In the genomic region with DNA sequence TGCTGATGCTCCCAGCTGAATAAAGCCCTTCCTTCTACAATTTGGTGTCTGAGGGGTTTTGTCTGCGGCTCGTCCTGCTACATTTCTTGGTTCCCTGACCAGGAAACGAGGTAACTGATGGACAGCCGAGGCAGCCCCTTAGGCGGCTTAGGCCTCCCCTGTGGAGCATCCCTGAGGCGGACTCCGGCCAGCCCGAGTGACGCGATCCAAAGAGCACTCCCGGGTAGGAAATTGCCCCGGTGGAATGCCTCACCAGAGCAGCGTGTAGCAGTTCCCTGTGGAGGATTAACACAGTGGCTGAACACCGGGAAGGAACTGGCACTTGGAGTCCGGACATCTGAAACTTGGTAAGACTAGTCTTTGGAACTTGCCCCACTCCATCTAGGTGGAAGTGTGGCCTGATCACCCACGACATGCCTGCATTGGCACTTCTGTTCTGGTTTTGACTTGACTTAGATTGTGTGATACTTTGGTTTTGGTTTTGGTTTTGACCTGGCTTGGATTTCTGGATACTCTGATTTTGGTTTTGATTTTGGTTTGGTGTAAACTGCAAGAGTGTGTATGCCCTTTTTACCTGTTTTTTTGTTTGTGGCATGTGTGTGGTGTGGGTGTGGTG, we compare ENCODE assay signal across 9 cellular contexts. TPM values are rescaled to one million over a fixed set of nuclear protein-coding genes. Genes with fewer than 3 reads are reported as not detected.
DNase-seq lines count a peak whose midpoint lies in the region; ATAC-seq and TF ChIP-seq lines count a peak whose summit lies in the region.
"Not testable (repeated sequence)": the region's sequence is repeated elsewhere in the genome, so short reads cannot be mapped to it uniquely, and the experiment has no call there.
"Had no signal": no experiment of that assay in that cellular context is flagged by ENCODE, and none has a peak within 500 bp of the region (broad histone marks: within the 10 kb centered on the region; RNA-seq: fewer than 3 reads in every experiment).

A gene with protein sequence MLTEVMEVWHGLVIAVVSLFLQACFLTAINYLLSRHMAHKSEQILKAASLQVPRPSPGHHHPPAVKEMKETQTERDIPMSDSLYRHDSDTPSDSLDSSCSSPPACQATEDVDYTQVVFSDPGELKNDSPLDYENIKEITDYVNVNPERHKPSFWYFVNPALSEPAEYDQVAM (plus strand): TSS at position 255 of the 616 bp plus-strand sequence. CDS start 44,656 bp downstream, outside the sequence.

- DNase-seq in T-helper 17 cell; activated T-cell treated with anti-CD3 and anti-CD28 coated beads, Interleukin-2, amount 50 U/mL, for 24 hours; neural progenitor cell (ENCODE audit: low spot score); transverse colon: not testable (repeated sequence)
- peak; percentile 87 for DNase-seq in kidney tubule cell (ENCODE audit: low spot score)

- H3F3A ChIP-seq in DOHH2 (ENCODE audit: control insufficient read depth, insufficient read depth): peaks cover 30% of the 10 kb centered on the region
- H3F3A ChIP-seq in neural progenitor cell (ENCODE audit: low read depth): not testable (repeated sequence)

- H3K27me3 Mint-ChIP-seq in T-helper 17 cell; activated T-cell treated with anti-CD3 and anti-CD28 coated beads, Interleukin-2, amount 50 U/mL, for 24 hours; dendritic cell treated with granulocyte-macrophage colony-stimulating factor and Interleukin-4, amounts not matched to agents 40 ng/mL and 50 ng/mL, for 4 days; neural progenitor cell (ENCODE audit: insufficient read depth, low read depth): not testable (repeated sequence)

- H3K4me1 ChIP-seq in DOHH2 (ENCODE audit: control insufficient read depth, low read length): peaks cover 86% of the 10 kb centered on the region
- H3K4me1 ChIP-seq in neural progenitor cell, transverse colon: not testable (repeated sequence)

- not testable (repeated sequence) for TF ChIP-seq POLR2A in transverse colon (IDR thresholded peaks at IDR 0.05)

- H3K4me3 ChIP-seq in DOHH2 (ENCODE audit: low read length): peak within 1 kb of the TSS; percentile 92
- not testable (repeated sequence) for H3K4me3 ChIP-seq in neural progenitor cell, transverse colon

- TF ChIP-seq CTCF in DOHH2 (IDR thresholded peaks at IDR 0.05; ENCODE audit: low read depth, low read length, poor library complexity, severe bottlenecking); neural progenitor cell (IDR thresholded peaks at IDR 0.05); transverse colon (IDR thresholded peaks at IDR 0.05): not testable (repeated sequence)

- intact Hi-C loops in dendritic cell treated with granulocyte-macrophage colony-stimulating factor and Interleukin-4, amounts not matched to agents 40 ng/mL and 50 ng/mL, for 4 days (cut with micrococcal nuclease); transverse colon (cut with DNase I; ENCODE audit: low total_unique reads): not testable (repeated sequence)

- H3K4me3 Mint-ChIP-seq in T-helper 17 cell (peak within 1 kb of the TSS; percentile 45), neural progenitor cell (peak within 1 kb of the TSS; percentile 10)
- H3K4me3 Mint-ChIP-seq in activated T-cell treated with anti-CD3 and anti-CD28 coated beads, Interleukin-2, amount 50 U/mL, for 24 hours: not testable (repeated sequence)
- peak within 1 kb of the TSS; percentile 4 for H3K4me3 Mint-ChIP-seq in dendritic cell treated with granulocyte-macrophage colony-stimulating factor and Interleukin-4, amounts not matched to agents 40 ng/mL and 50 ng/mL, for 4 days

- in situ Hi-C loops in transverse colon (cut with MboI; ENCODE audit: low pct_ligation_motif_present in 1 of 4, low pct_unique_long_range_greater_than_20kb in 1 of 4, low sequenced_read_pairs in 3 of 4): not testable (repeated sequence)

- H3K9me2 ChIP-seq in DOHH2 (replicated peaks; ENCODE audit: control insufficient read depth, low read length): not testable (repeated sequence)

- H4K20me1 ChIP-seq in DOHH2 (ENCODE audit: control insufficient read depth, insufficient read depth, low read depth, low read length); neural progenitor cell (ENCODE audit: low read depth): not testable (repeated sequence)

- peak within 1 kb of the TSS; percentile 93 for H3K4me2 ChIP-seq in DOHH2 (ENCODE audit: low read length)
- H3K4me2 ChIP-seq in neural progenitor cell: not testable (repeated sequence)

- H3K79me2 ChIP-seq in DOHH2 (ENCODE audit: control insufficient read depth, low read length): peaks cover 58% of the 10 kb centered on the region
- H3K79me2 ChIP-seq in neural progenitor cell (ENCODE audit: low read depth): not testable (repeated sequence)

- H3K4me1 Mint-ChIP-seq in T-helper 17 cell (peaks cover 13% of the 10 kb centered on the region), neural progenitor cell (peaks cover 12% of the 10 kb centered on the region)
- H3K4me1 Mint-ChIP-seq in activated T-cell treated with anti-CD3 and anti-CD28 coated beads, Interleukin-2, amount 50 U/mL, for 24 hours (ENCODE audit: low read depth): peaks cover 45% of the 10 kb centered on the region
- peaks cover 40% of the 10 kb centered on the region for H3K4me1 Mint-ChIP-seq in dendritic cell treated with granulocyte-macrophage colony-stimulating factor and Interleukin-4, amounts not matched to agents 40 ng/mL and 50 ng/mL, for 4 days (ENCODE audit: low read depth)

- not testable (repeated sequence) for H3K36me3 Mint-ChIP-seq in T-helper 17 cell (ENCODE audit: low read depth); activated T-cell treated with anti-CD3 and anti-CD28 coated beads, Interleukin-2, amount 50 U/mL, for 24 hours (ENCODE audit: low read depth); dendritic cell treated with granulocyte-macrophage colony-stimulating factor and Interleukin-4, amounts not matched to agents 40 ng/mL and 50 ng/mL, for 4 days (ENCODE audit: low read depth); neural progenitor cell

- WGBS in transverse colon (ENCODE audit: low coverage in 1 of 2), 2 donors: 83 to 100% methylated on average over 2 to 16 of the region's 16 CpGs

- ATAC-seq in T-helper 17 cell: not testable (repeated sequence)

- H3K27me3 ChIP-seq in DOHH2 (ENCODE audit: control insufficient read depth, low read length); neural progenitor cell; transverse colon: not testable (repeated sequence)

- H3K9me3 Mint-ChIP-seq in activated T-cell treated with anti-CD3 and anti-CD28 coated beads, Interleukin-2, amount 50 U/mL, for 24 hours; dendritic cell treated with granulocyte-macrophage colony-stimulating factor and Interleukin-4, amounts not matched to agents 40 ng/mL and 50 ng/mL, for 4 days: not testable (repeated sequence)
- H3K9me3 Mint-ChIP-seq in neural progenitor cell: peaks cover 14% of the 10 kb centered on the region

- TF ChIP-seq EP300 in Ishikawa (IDR thresholded peaks at IDR 0.05; ENCODE audit: borderline replicate concordance): peak; percentile 98
- not testable (repeated sequence) for TF ChIP-seq EP300 in transverse colon (IDR thresholded peaks at IDR 0.05; ENCODE audit: low read depth)

- H3K27ac ChIP-seq in DOHH2 (ENCODE audit: low read depth, low read length) (peak within 1 kb of the TSS; percentile 92), transverse colon (peak within 1 kb of the TSS in 3 of 4 donors; percentile 42 to 69 (median 51))
- H3K27ac ChIP-seq in neural progenitor cell: not testable (repeated sequence)

- peak; percentile 4; the same call in 1 of the 2 replicates for TF ChIP-seq RAD21 in Ishikawa (IDR thresholded peaks at IDR 0.05; ENCODE audit: low read depth)

- H3K36me3 ChIP-seq in DOHH2 (ENCODE audit: control insufficient read depth, low read length): peaks cover 43% of the 10 kb centered on the region
- H3K36me3 ChIP-seq in neural progenitor cell, transverse colon: not testable (repeated sequence)

- not testable (repeated sequence) for H3K9me3 ChIP-seq in DOHH2 (ENCODE audit: control insufficient read depth, insufficient read depth, low read length); T-helper 17 cell (ENCODE audit: control insufficient read depth, low read length, poor library complexity, severe bottlenecking); neural progenitor cell (ENCODE audit: low read depth); transverse colon

- not testable (repeated sequence) for H2AFZ ChIP-seq in neural progenitor cell (replicated peaks)

- peak within 1 kb of the TSS; percentile 79 for H3K27ac Mint-ChIP-seq in T-helper 17 cell
- H3K27ac Mint-ChIP-seq in activated T-cell treated with anti-CD3 and anti-CD28 coated beads, Interleukin-2, amount 50 U/mL, for 24 hours: peak within 1 kb of the TSS; percentile 5
- H3K27ac Mint-ChIP-seq in dendritic cell treated with granulocyte-macrophage colony-stimulating factor and Interleukin-4, amounts not matched to agents 40 ng/mL and 50 ng/mL, for 4 days: peak within 1 kb of the TSS; percentile 7
- peak within 1 kb of the TSS; percentile 67 for H3K27ac Mint-ChIP-seq in neural progenitor cell

- H3K9ac ChIP-seq in neural progenitor cell: not testable (repeated sequence)

TF ChIP-seq in Ishikawa, 13 proteins besides CTCF, POLR2A, EP300 and RAD21:
- TF ChIP-seq CREB1 (IDR thresholded peaks at IDR 0.05; ENCODE audit: low read depth): 0 out of 2 replicates have a peak, but pooled peaks have one; percentile 54
- peak; percentile 99 for TF ChIP-seq TCF12 (IDR thresholded peaks at IDR 0.05; ENCODE audit: low read depth)
- TF ChIP-seq NFIC (IDR thresholded peaks at IDR 0.05): peak; percentile 93
- TF ChIP-seq, protein P1, sequence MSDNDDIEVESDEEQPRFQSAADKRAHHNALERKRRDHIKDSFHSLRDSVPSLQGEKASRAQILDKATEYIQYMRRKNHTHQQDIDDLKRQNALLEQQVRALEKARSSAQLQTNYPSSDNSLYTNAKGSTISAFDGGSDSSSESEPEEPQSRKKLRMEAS (IDR thresholded peaks at IDR 0.05): peak; percentile 84
- TF ChIP-seq TAF1 (IDR thresholded peaks at IDR 0.05; ENCODE audit: low read depth): peak; percentile 71
- TF ChIP-seq FOXM1 (IDR thresholded peaks at IDR 0.05; ENCODE audit: borderline replicate concordance, low read depth): peak; percentile 98
- peak; percentile 98 for TF ChIP-seq TEAD4 (IDR thresholded peaks at IDR 0.05)
- peak; percentile 75 for TF ChIP-seq YY1 (IDR thresholded peaks at IDR 0.05; ENCODE audit: low read depth)

RNA-seq across cellular contexts. Expression of the gene that starts here (rescaled TPM):
- total RNA-seq in T-helper 17 cell: under 1 TPM in 1 of 2 donors, not detected in 1; 0.50 TPM
- not detected in 2 replicates for total RNA-seq in neural progenitor cell (ENCODE audit: low replicate concordance)
- total RNA-seq in transverse colon: 1 to 10 TPM in 1 of 4 donors, under 1 TPM in 1, not detected in 2; 0.96 to 4.8 TPM
- total RNA-seq: mononuclear cell had no signal

Comparison
In these comparisons a context has a peak if more than half of its experiments do, and no peak if none do; other contexts are left out.
1. H3K27ac Mint-ChIP-seq: peak in every context shown above with its lines; median percentile 79 in T-helper 17 cell; 67 in neural progenitor cell; 7 in dendritic cell treated with granulocyte-macrophage colony-stimulating factor and Interleukin-4, amounts not matched to agents 40 ng/mL and 50 ng/mL, for 4 days; 5 in activated T-cell treated with anti-CD3 and anti-CD28 coated beads, Interleukin-2, amount 50 U/mL, for 24 hours.